In the genomic region with DNA sequence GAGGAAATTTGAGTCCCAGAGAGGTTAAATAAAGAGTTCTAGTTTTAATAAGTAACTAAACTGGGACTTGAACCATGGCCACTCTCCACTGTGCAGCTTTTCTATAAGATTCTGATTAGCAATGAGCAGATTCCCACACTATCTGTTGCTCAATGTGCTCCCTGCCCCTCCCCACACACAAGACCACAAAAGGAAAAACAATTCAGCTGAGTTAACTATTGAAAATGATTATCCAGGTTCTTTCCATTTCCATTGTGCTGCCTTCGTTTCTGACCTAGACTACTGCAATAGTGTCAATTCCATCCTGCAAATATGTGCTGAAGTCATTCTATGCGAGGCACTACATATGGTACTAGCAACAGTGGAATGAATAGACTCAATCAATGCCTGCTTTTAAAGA, we compare ENCODE assay signal across 16 cellular contexts.
"Had no signal": no experiment of that assay in that cellular context is flagged by ENCODE, and none has a peak within 500 bp of the region (broad histone marks: within the 10 kb centered on the region; RNA-seq: fewer than 3 reads in every experiment).

No MANE protein-coding gene starts in this region.

- H3K27ac ChIP-seq: ascending aorta, cardiac muscle cell, left lung, thyroid gland, uterus had no signal

- H3K27me3 ChIP-seq: ascending aorta, cardiac muscle cell, left lung, thyroid gland, uterus had no signal

- H3K4me1 ChIP-seq: ascending aorta, left lung had no signal

- H3K36me3 ChIP-seq: ascending aorta, left lung, thyroid gland, uterus had no signal

- H3K27me3 Mint-ChIP-seq: activated B cell treated with CpG ODN at 0.5 μM for 24 hours; activated CD4-positive, alpha-beta T cell treated with anti-CD3 and anti-CD28 coated beads, Interleukin-2, amount 10 ng/mL, durations not matched to agents 24 days and 14 days; memory B cell had no signal

- H3K4me3 ChIP-seq: ascending aorta, cardiac muscle cell, left lung, smooth muscle cell, thyroid gland, uterus had no signal

- ATAC-seq: left lung; right cardiac atrium; stimulated activated effector memory CD8-positive, alpha-beta T cell treated with anti-CD3 and anti-CD28 coated beads, Interleukin-12 subunit alpha, Interleukin-12 subunit beta, amount 100 ng/mL, for 72 hours had no signal

- H3K4me2 ChIP-seq: smooth muscle cell had no signal

- H3K4me1 Mint-ChIP-seq: activated B cell treated with CpG ODN at 0.5 μM for 24 hours; activated CD4-positive, alpha-beta T cell treated with anti-CD3 and anti-CD28 coated beads, Interleukin-2, amount 10 ng/mL, durations not matched to agents 24 days and 14 days; memory B cell; stimulated activated effector memory CD8-positive, alpha-beta T cell treated with anti-CD3 and anti-CD28 coated beads, Interleukin-12 subunit alpha, Interleukin-12 subunit beta, amount 100 ng/mL, for 72 hours had no signal

- FAIRE-seq: colon had no signal

- H3K36me3 Mint-ChIP-seq: memory B cell; stimulated activated effector memory CD8-positive, alpha-beta T cell treated with anti-CD3 and anti-CD28 coated beads, Interleukin-12 subunit alpha, Interleukin-12 subunit beta, amount 100 ng/mL, for 72 hours had no signal

- H3K4me3 Mint-ChIP-seq: activated B cell treated with CpG ODN at 0.5 μM for 24 hours; activated CD4-positive, alpha-beta T cell treated with anti-CD3 and anti-CD28 coated beads, Interleukin-2, amount 10 ng/mL, durations not matched to agents 24 days and 14 days; activated T-helper 1 cell treated with anti-CD3 and anti-CD28 coated beads, Interleukin-12 subunit alpha, Interleukin-12 subunit beta, Interleukin-2, Interleukin-4 antibody, amounts not matched to agents 30 ng/mL and 10 ng/mL and 1 ng/mL, durations not matched to agents 14 hours and 24 hours and 36 hours; memory B cell; stimulated activated effector memory CD8-positive, alpha-beta T cell treated with anti-CD3 and anti-CD28 coated beads, Interleukin-12 subunit alpha, Interleukin-12 subunit beta, amount 100 ng/mL, for 72 hours had no signal

- DNase-seq: activated B cell treated with CpG ODN at 0.5 μM for 24 hours; activated CD4-positive, alpha-beta T cell treated with anti-CD3 and anti-CD28 coated beads, Interleukin-2, amount 10 ng/mL, durations not matched to agents 24 days and 14 days; activated naive CD4-positive, alpha-beta T cell; effector CD4-positive, alpha-beta T cell; left lung; right cardiac atrium; T-helper 1 cell; thyroid gland; uterus had no signal

- H3K9me3 Mint-ChIP-seq: activated B cell treated with CpG ODN at 0.5 μM for 24 hours; activated CD4-positive, alpha-beta T cell treated with anti-CD3 and anti-CD28 coated beads, Interleukin-2, amount 10 ng/mL, durations not matched to agents 24 days and 14 days; activated T-helper 1 cell treated with anti-CD3 and anti-CD28 coated beads, Interleukin-12 subunit alpha, Interleukin-12 subunit beta, Interleukin-2, Interleukin-4 antibody, amounts not matched to agents 30 ng/mL and 10 ng/mL and 1 ng/mL, durations not matched to agents 14 hours and 24 hours and 36 hours had no signal

- H3K27ac Mint-ChIP-seq: activated B cell treated with CpG ODN at 0.5 μM for 24 hours; activated CD4-positive, alpha-beta T cell treated with anti-CD3 and anti-CD28 coated beads, Interleukin-2, amount 10 ng/mL, durations not matched to agents 24 days and 14 days; activated T-helper 1 cell treated with anti-CD3 and anti-CD28 coated beads, Interleukin-12 subunit alpha, Interleukin-12 subunit beta, Interleukin-2, Interleukin-4 antibody, amounts not matched to agents 30 ng/mL and 10 ng/mL and 1 ng/mL, durations not matched to agents 14 hours and 24 hours and 36 hours; memory B cell; stimulated activated effector memory CD8-positive, alpha-beta T cell treated with anti-CD3 and anti-CD28 coated beads, Interleukin-12 subunit alpha, Interleukin-12 subunit beta, amount 100 ng/mL, for 72 hours had no signal

- H3K9me3 ChIP-seq: ascending aorta, left lung, thyroid gland, uterus had no signal
